ENCODE assay signal across 13 cellular contexts in genomic region chr9:83959061-83959460, GRCh38. TPM values are rescaled to one million over a fixed set of nuclear protein-coding genes. Genes with fewer than 3 reads are reported as not detected.
DNase-seq lines count a peak whose midpoint lies in the region; TF ChIP-seq lines count a peak whose summit lies in the region.
"Had no signal": no experiment of that assay in that cellular context is flagged by ENCODE, and none has a peak within 500 bp of the region (broad histone marks: within the 10 kb centered on the region; RNA-seq: fewer than 3 reads in every experiment).

No MANE protein-coding gene starts in this region.

- H3K36me3 Mint-ChIP-seq in activated T-helper 1 cell treated with anti-CD3 and anti-CD28 coated beads, Interleukin-12 subunit alpha, Interleukin-12 subunit beta, Interleukin-2, Interleukin-4 antibody, amounts not matched to agents 30 ng/mL and 10 ng/mL and 1 ng/mL, durations not matched to agents 14 hours and 24 hours and 36 hours (ENCODE audit: low read depth), result peaks cover 7% of the 10 kb centered on the region

- H3K4me1 Mint-ChIP-seq in activated T-helper 1 cell treated with anti-CD3 and anti-CD28 coated beads, Interleukin-12 subunit alpha, Interleukin-12 subunit beta, Interleukin-2, Interleukin-4 antibody, amounts not matched to agents 30 ng/mL and 10 ng/mL and 1 ng/mL, durations not matched to agents 14 hours and 24 hours and 36 hours (ENCODE audit: low read depth), result peaks cover 17% of the 10 kb centered on the region

- H3K4me3 ChIP-seq in AG04449 (ENCODE audit: low read depth, low read length), result no peak overlapping the region
- H3K4me3 ChIP-seq in HFF-Myc (replicated peaks; ENCODE audit: low read depth, low read length), result no peak overlapping the region

- H3K9me3 Mint-ChIP-seq in activated T-helper 1 cell treated with anti-CD3 and anti-CD28 coated beads, Interleukin-12 subunit alpha, Interleukin-12 subunit beta, Interleukin-2, Interleukin-4 antibody, amounts not matched to agents 30 ng/mL and 10 ng/mL and 1 ng/mL, durations not matched to agents 14 hours and 24 hours and 36 hours, result no peaks in the 10 kb centered on the region
- H3K9me3 Mint-ChIP-seq: activated T-cell treated with anti-CD3 and anti-CD28 coated beads, Interleukin-2, amount 50 U/mL, for 4 hours had no signal

- DNase-seq in AG04449 (ENCODE audit: low read depth, low spot score), result peak; percentile 40
- peak; percentile 70 for DNase-seq in HFF-Myc (ENCODE audit: extremely low read depth, low read depth)
- DNase-seq in activated T-helper 1 cell treated with anti-CD3 and anti-CD28 coated beads, Interleukin-12 subunit alpha, Interleukin-12 subunit beta, Interleukin-2, Interleukin-4 antibody, amounts not matched to agents 30 ng/mL and 10 ng/mL and 1 ng/mL, durations not matched to agents 14 hours and 24 hours and 36 hours (ENCODE audit: low spot score), result no peak
- DNase-seq in iris pigment epithelial cell (ENCODE audit: low read depth), result peak; percentile 77
- no peak for DNase-seq in C1 segment of cervical spinal cord (lab: John Stamatoyannopoulos, UW)
- DNase-seq in GM10248 (ENCODE audit: extremely low spot score), result no peak
- no peak for DNase-seq in activated T-cell treated with anti-CD3 and anti-CD28 coated beads for 4 hours
- no peak for DNase-seq in caudate nucleus (lab: John Stamatoyannopoulos, UW)
- DNase-seq: activated T-cell treated with anti-CD3 and anti-CD28 coated beads, Interleukin-2, amount 50 U/mL, for 4 hours; NCI-H1436; stimulated activated CD4-positive, alpha-beta T cell treated with anti-CD3 and anti-CD28 coated beads, Interleukin-12 subunit alpha, Interleukin-12 subunit beta, amount 100 ng/mL, for 4 hours had no signal

- no peaks in the 10 kb centered on the region for H3K27me3 Mint-ChIP-seq in activated T-helper 1 cell treated with anti-CD3 and anti-CD28 coated beads, Interleukin-12 subunit alpha, Interleukin-12 subunit beta, Interleukin-2, Interleukin-4 antibody, amounts not matched to agents 30 ng/mL and 10 ng/mL and 1 ng/mL, durations not matched to agents 14 hours and 24 hours and 36 hours (ENCODE audit: insufficient read depth)

- no peak for TF ChIP-seq CTCF in AG04449 (IDR thresholded peaks at IDR 0.05; ENCODE audit: insufficient read depth, low read length, missing control alignments)
- no peak for TF ChIP-seq CTCF in HFF-Myc (IDR thresholded peaks at IDR 0.05; ENCODE audit: low read depth, low read length, missing control alignments)
- TF ChIP-seq CTCF in GM10248 (IDR thresholded peaks at IDR 0.05; ENCODE audit: control extremely low read depth, extremely low read depth, low read depth, missing control alignments), result no peak

- intact Hi-C loops in activated T-helper 1 cell treated with anti-CD3 and anti-CD28 coated beads, Interleukin-12 subunit alpha, Interleukin-12 subunit beta, Interleukin-2, Interleukin-4 antibody, amounts not matched to agents 30 ng/mL and 10 ng/mL and 1 ng/mL, durations not matched to agents 14 hours and 24 hours and 36 hours (cut with micrococcal nuclease), result no loop called here

- CTCF ChIA-PET in AG04449 (lab: Yijun Ruan, JAX) (interaction anchor here (1.0 to 1.6 kb wide), 3 partner anchors 21 to 302 kb away, joined by 3 to 7 read pairs (median 4); partner anchors contain the start of genes HNRNPK and RMI1), GM10248 (lab: Yijun Ruan, JAX) (no interaction called here)

- POLR2A ChIA-PET in AG04449 (lab: Yijun Ruan, JAX), result no interaction called here
- POLR2A ChIA-PET in GM10248 (lab: Yijun Ruan, JAX), result interaction anchor here (0.7 kb wide), 1 partner anchor 16 kb away, joined by 4 read pairs; no protein-coding TSS in a partner anchor

- H3K4me3 Mint-ChIP-seq in activated T-helper 1 cell treated with anti-CD3 and anti-CD28 coated beads, Interleukin-12 subunit alpha, Interleukin-12 subunit beta, Interleukin-2, Interleukin-4 antibody, amounts not matched to agents 30 ng/mL and 10 ng/mL and 1 ng/mL, durations not matched to agents 14 hours and 24 hours and 36 hours, result peak overlapping the region; percentile 21
- H3K4me3 Mint-ChIP-seq: activated T-cell treated with anti-CD3 and anti-CD28 coated beads, Interleukin-2, amount 50 U/mL, for 4 hours had no signal

- no peak overlapping the region for H3K27ac Mint-ChIP-seq in activated T-helper 1 cell treated with anti-CD3 and anti-CD28 coated beads, Interleukin-12 subunit alpha, Interleukin-12 subunit beta, Interleukin-2, Interleukin-4 antibody, amounts not matched to agents 30 ng/mL and 10 ng/mL and 1 ng/mL, durations not matched to agents 14 hours and 24 hours and 36 hours

- H3K27ac ChIP-seq in caudate nucleus (ENCODE audit: low read depth, low read length), result no peak overlapping the region
- H3K27ac ChIP-seq: C4-2B, VCaP had no signal

RNA-seq across cellular contexts. Expression of gene HNRNPK, which starts 21.0 kb away (rescaled TPM):
- 861 and 865 TPM in 2 replicates for total RNA-seq in activated T-helper 1 cell treated with anti-CD3 and anti-CD28 coated beads, Interleukin-12 subunit alpha, Interleukin-12 subunit beta, Interleukin-2, Interleukin-4 antibody, amounts not matched to agents 30 ng/mL and 10 ng/mL and 1 ng/mL, durations not matched to agents 14 hours and 24 hours and 36 hours

RNA-seq across cellular contexts. Expression of gene RMI1, which starts 21.5 kb away (rescaled TPM):
- 25.6 and 27.4 TPM in 2 replicates for total RNA-seq in activated T-helper 1 cell treated with anti-CD3 and anti-CD28 coated beads, Interleukin-12 subunit alpha, Interleukin-12 subunit beta, Interleukin-2, Interleukin-4 antibody, amounts not matched to agents 30 ng/mL and 10 ng/mL and 1 ng/mL, durations not matched to agents 14 hours and 24 hours and 36 hours

RNA-seq across cellular contexts. Expression of gene KIF27, which starts 37.8 kb away (rescaled TPM):
- 2.9 TPM in 2 replicates for total RNA-seq in activated T-helper 1 cell treated with anti-CD3 and anti-CD28 coated beads, Interleukin-12 subunit alpha, Interleukin-12 subunit beta, Interleukin-2, Interleukin-4 antibody, amounts not matched to agents 30 ng/mL and 10 ng/mL and 1 ng/mL, durations not matched to agents 14 hours and 24 hours and 36 hours

Comparison
In these comparisons a context has a peak if more than half of its experiments do, and no peak if none do; other contexts are left out.
1. DNase-seq: peak in AG04449 (single experiment), HFF-Myc (single experiment) and iris pigment epithelial cell (single experiment); none in activated T-helper 1 cell treated with anti-CD3 and anti-CD28 coated beads, Interleukin-12 subunit alpha, Interleukin-12 subunit beta, Interleukin-2, Interleukin-4 antibody, amounts not matched to agents 30 ng/mL and 10 ng/mL and 1 ng/mL, durations not matched to agents 14 hours and 24 hours and 36 hours (single experiment), C1 segment of cervical spinal cord (0 of 14), GM10248 (single experiment), activated T-cell treated with anti-CD3 and anti-CD28 coated beads for 4 hours (single experiment) and caudate nucleus (0 of 61).